Comparison of ENCODE assay signal across 20 cellular contexts in the genomic region with DNA sequence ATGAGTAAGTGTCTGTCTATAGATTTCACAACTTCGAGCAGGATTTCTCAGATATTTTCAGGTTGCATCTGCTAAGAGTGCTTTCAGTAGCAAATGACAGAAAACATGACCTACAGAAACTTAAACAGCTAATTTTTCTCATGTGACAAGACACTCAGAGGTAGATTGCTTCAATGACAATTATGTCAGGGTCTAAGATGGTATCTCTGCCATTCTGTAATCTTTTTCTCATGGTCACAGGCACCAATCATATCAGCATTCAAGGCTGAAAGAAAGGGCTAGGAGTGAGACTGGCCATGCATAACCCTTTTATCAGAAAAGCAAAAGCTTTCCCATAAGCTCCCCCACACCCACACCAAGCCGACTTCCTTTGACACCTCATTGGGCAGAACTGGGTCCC.
"Had no signal": no experiment of that assay in that cellular context is flagged by ENCODE, and none has a peak within 500 bp of the region (broad histone marks: within the 10 kb centered on the region; RNA-seq: fewer than 3 reads in every experiment).

No MANE protein-coding gene starts in this region.

- H3K4me3 ChIP-seq: heart left ventricle, psoas muscle, right lobe of liver, tibial artery had no signal

- H3K27ac Mint-ChIP-seq: naive thymus-derived CD4-positive, alpha-beta T cell; nephron progenitor cell; stimulated activated memory B cell treated with anti-CD40 and anti-IgM and Interleukin-4, amounts not matched to agents 10 μg/mL and 1 μg/mL and 100 μg/mL, for 72 hours; stimulated activated naive CD8-positive, alpha-beta T cell treated with anti-CD3 and anti-CD28 coated beads, Interleukin-15, Interleukin-2, amounts not matched to agents 100 ng/mL and 50 ng/mL, for 24 hours had no signal

- DNase-seq: effector memory CD4-positive, alpha-beta T cell; heart left ventricle; hippocampal formation; kidney glomerular epithelial cell; mesendoderm; naive thymus-derived CD4-positive, alpha-beta T cell; nephron progenitor cell; psoas muscle; retina; right lobe of liver; stimulated activated CD4-positive, alpha-beta T cell treated with anti-CD3 and anti-CD28 coated beads, Interleukin-4, amount 100 ng/mL, for 1 hour; stimulated activated CD8-positive, alpha-beta memory T cell treated with anti-CD3 and anti-CD28 coated beads, Interleukin-4, amount 100 ng/mL, for 48 hours; tibial artery had no signal

- H3K27me3 Mint-ChIP-seq: stimulated activated memory B cell treated with anti-CD40 and anti-IgM and Interleukin-4, amounts not matched to agents 10 μg/mL and 1 μg/mL and 100 μg/mL, for 72 hours had no signal

- H3K4me1 ChIP-seq: heart left ventricle, psoas muscle, right lobe of liver, tibial artery had no signal

- H3K27ac ChIP-seq: heart left ventricle, neutrophil, psoas muscle, right lobe of liver, tibial artery had no signal

- FAIRE-seq: endometrium, frontal cortex, islet of Langerhans had no signal

- H3K36me3 ChIP-seq: heart left ventricle, neutrophil, right lobe of liver, tibial artery had no signal

- H3K36me3 Mint-ChIP-seq: stimulated activated memory B cell treated with anti-CD40 and anti-IgM and Interleukin-4, amounts not matched to agents 10 μg/mL and 1 μg/mL and 100 μg/mL, for 72 hours had no signal

- H3K4me1 Mint-ChIP-seq: naive thymus-derived CD4-positive, alpha-beta T cell; nephron progenitor cell; stimulated activated memory B cell treated with anti-CD40 and anti-IgM and Interleukin-4, amounts not matched to agents 10 μg/mL and 1 μg/mL and 100 μg/mL, for 72 hours had no signal

- H3K27me3 ChIP-seq: heart left ventricle, neutrophil, right lobe of liver, tibial artery had no signal

- H3K9me3 ChIP-seq: neutrophil, psoas muscle, right lobe of liver had no signal

- ATAC-seq: esophagus mucosa; heart left ventricle; naive thymus-derived CD4-positive, alpha-beta T cell; psoas muscle; right lobe of liver; stimulated activated memory B cell treated with anti-CD40 and anti-IgM and Interleukin-4, amounts not matched to agents 10 μg/mL and 1 μg/mL and 100 μg/mL, for 72 hours had no signal

- H3K4me3 Mint-ChIP-seq: naive thymus-derived CD4-positive, alpha-beta T cell; nephron progenitor cell; stimulated activated memory B cell treated with anti-CD40 and anti-IgM and Interleukin-4, amounts not matched to agents 10 μg/mL and 1 μg/mL and 100 μg/mL, for 72 hours; stimulated activated naive CD8-positive, alpha-beta T cell treated with anti-CD3 and anti-CD28 coated beads, Interleukin-15, Interleukin-2, amounts not matched to agents 100 ng/mL and 50 ng/mL, for 24 hours had no signal
